ENCODE assay signal across 28 cellular contexts in genomic region chr1:113396102-113396501, GRCh38.
"Had no signal": no experiment of that assay in that cellular context is flagged by ENCODE, and none has a peak within 500 bp of the region (broad histone marks: within the 10 kb centered on the region; RNA-seq: fewer than 3 reads in every experiment).

No MANE protein-coding gene starts in this region.

- H3K27ac Mint-ChIP-seq: activated CD4-positive, alpha-beta T cell treated with anti-CD3 and anti-CD28 coated beads, Interleukin-2, amount 10 ng/mL, durations not matched to agents 7 days and 5 days; activated CD8-positive, alpha-beta memory T cell treated with anti-CD3 and anti-CD28 coated beads, Interleukin-2, amount 10 ng/mL, durations not matched to agents 7 days and 5 days; activated CD8-positive, alpha-beta T cell treated with anti-CD3 and anti-CD28 coated beads, Interleukin-2, amount 10 ng/mL, durations not matched to agents 7 days and 5 days; activated naive CD4-positive, alpha-beta T cell treated with anti-CD3 and anti-CD28 coated beads, Interleukin-2, amount 50 U/mL, for 72 hours; memory B cell; naive thymus-derived CD8-positive, alpha-beta T cell; WTC11 had no signal

- H3K4me3 ChIP-seq: psoas muscle, sigmoid colon, suprapubic skin, tibial artery, upper lobe of right lung had no signal

- H3K36me3 Mint-ChIP-seq: activated CD8-positive, alpha-beta memory T cell treated with anti-CD3 and anti-CD28 coated beads, Interleukin-2, amount 10 ng/mL, durations not matched to agents 7 days and 5 days; activated naive CD4-positive, alpha-beta T cell treated with anti-CD3 and anti-CD28 coated beads, Interleukin-2, amount 50 U/mL, for 72 hours; memory B cell; naive thymus-derived CD8-positive, alpha-beta T cell; WTC11 had no signal

- H3K9ac ChIP-seq: parathyroid adenoma had no signal

- DNase-seq: activated CD4-positive, alpha-beta T cell treated with anti-CD3 and anti-CD28 coated beads for 1 hour; activated CD4-positive, alpha-beta T cell treated with anti-CD3 and anti-CD28 coated beads, Interleukin-2, amount 10 ng/mL, durations not matched to agents 7 days and 5 days; activated CD8-positive, alpha-beta memory T cell treated with anti-CD3 and anti-CD28 coated beads, Interleukin-2, amount 10 ng/mL, durations not matched to agents 7 days and 5 days; activated CD8-positive, alpha-beta T cell treated with anti-CD3 and anti-CD28 coated beads, Interleukin-2, amount 10 ng/mL, durations not matched to agents 7 days and 5 days; activated naive CD4-positive, alpha-beta T cell; activated T-cell treated with anti-CD3 and anti-CD28 coated beads, Interleukin-2, amount 50 U/mL, for 48 hours; effector CD8-positive, alpha-beta T cell; islet precursor cell; left colon; midbrain; naive thymus-derived CD8-positive, alpha-beta T cell; psoas muscle; sigmoid colon; stimulated activated CD4-positive, alpha-beta T cell treated with anti-CD3 and anti-CD28 coated beads, Interleukin-15, amount 100 ng/mL, for 24 hours; stimulated activated naive CD4-positive, alpha-beta T cell; T-helper 2 cell; tibial artery; upper lobe of right lung had no signal

- ATAC-seq: activated CD8-positive, alpha-beta memory T cell treated with anti-CD3 and anti-CD28 coated beads, Interleukin-2, amount 10 ng/mL, durations not matched to agents 7 days and 5 days; activated CD8-positive, alpha-beta T cell treated with anti-CD3 and anti-CD28 coated beads, Interleukin-2, amount 10 ng/mL, durations not matched to agents 7 days and 5 days; activated naive CD4-positive, alpha-beta T cell treated with anti-CD3 and anti-CD28 coated beads, Interleukin-2, amount 50 U/mL, for 72 hours; left colon; naive thymus-derived CD8-positive, alpha-beta T cell; psoas muscle; WTC11 had no signal

- H3K79me2 ChIP-seq: parathyroid adenoma had no signal

- FAIRE-seq: colon, endometrium, frontal cortex had no signal

- H3K27ac ChIP-seq: epithelial cell of prostate, parathyroid adenoma, psoas muscle, sigmoid colon, suprapubic skin, tibial artery, upper lobe of right lung had no signal

- H3K9me3 Mint-ChIP-seq: activated CD4-positive, alpha-beta T cell treated with anti-CD3 and anti-CD28 coated beads, Interleukin-2, amount 10 ng/mL, durations not matched to agents 7 days and 5 days; activated naive CD4-positive, alpha-beta T cell treated with anti-CD3 and anti-CD28 coated beads, Interleukin-2, amount 50 U/mL, for 72 hours; memory B cell; naive thymus-derived CD8-positive, alpha-beta T cell; neural crest cell; WTC11 had no signal

- H3K27me3 ChIP-seq: sigmoid colon, suprapubic skin, tibial artery, upper lobe of right lung had no signal

- H3K4me3 Mint-ChIP-seq: activated CD4-positive, alpha-beta T cell treated with anti-CD3 and anti-CD28 coated beads, Interleukin-2, amount 10 ng/mL, durations not matched to agents 7 days and 5 days; activated CD8-positive, alpha-beta memory T cell treated with anti-CD3 and anti-CD28 coated beads, Interleukin-2, amount 10 ng/mL, durations not matched to agents 7 days and 5 days; activated CD8-positive, alpha-beta T cell treated with anti-CD3 and anti-CD28 coated beads, Interleukin-2, amount 10 ng/mL, durations not matched to agents 7 days and 5 days; memory B cell; naive thymus-derived CD8-positive, alpha-beta T cell; neural crest cell; WTC11 had no signal

- H2AFZ ChIP-seq: parathyroid adenoma had no signal

- H3K4me1 ChIP-seq: parathyroid adenoma had no signal

- H3K36me3 ChIP-seq: sigmoid colon, suprapubic skin, tibial artery, upper lobe of right lung had no signal

- H3K9me3 ChIP-seq: psoas muscle, sigmoid colon, suprapubic skin, tibial artery, upper lobe of right lung had no signal
